ENCODE assay signal across 31 cellular contexts in genomic region chr4:83725076-83726074, GRCh38.
"Had no signal": no experiment of that assay in that cellular context is flagged by ENCODE, and none has a peak within 500 bp of the region (broad histone marks: within the 10 kb centered on the region; RNA-seq: fewer than 3 reads in every experiment).

No MANE protein-coding gene starts in this region.

- H3K27me3 ChIP-seq: Peyer's patch had no signal

- H3K36me3 ChIP-seq: Peyer's patch, WERI-Rb-1 had no signal

- DNase-seq: activated CD4-positive, alpha-beta memory T cell treated with anti-CD3 and anti-CD28 coated beads, Interleukin-2, amount 10 ng/mL, durations not matched to agents 7 days and 5 days; activated CD4-positive, alpha-beta T cell treated with anti-CD3 and anti-CD28 coated beads for 1 hour; activated CD4-positive, alpha-beta T cell treated with anti-CD3 and anti-CD28 coated beads for 48 hours; activated CD4-positive, CD25-positive, alpha-beta regulatory T cell; activated CD8-positive, alpha-beta memory T cell treated with anti-CD3 and anti-CD28 coated beads for 24 hours; activated CD8-positive, alpha-beta memory T cell treated with anti-CD3 and anti-CD28 coated beads, Interleukin-2, amount 10 ng/mL, durations not matched to agents 7 days and 5 days; activated CD8-positive, alpha-beta memory T cell treated with anti-CD3 and anti-CD28 coated beads, Interleukin-2, amount 50 U/mL, for 48 hours; activated effector memory CD4-positive, alpha-beta T cell treated with Interleukin-2 at 50 U/mL for 16 hours; activated naive CD4-positive, alpha-beta T cell treated with anti-CD3 and anti-CD28 coated beads, Interleukin-2, amount 10 ng/mL, durations not matched to agents 7 days and 5 days; activated naive CD8-positive, alpha-beta T cell treated with anti-CD3 and anti-CD28 coated beads, Interleukin-2, amount 50 U/mL, for 24 hours; activated T-cell treated with anti-CD3 and anti-CD28 coated beads, Interleukin-2, amount 50 U/mL, for 48 hours; anterior cingulate cortex; Karpas-422; NCI-H1048; NCI-H1105 treated with DMSO at 0.1 percent for 48 hours; NCI-H1436; NCI-H1930; NCI-H2081 treated with DMSO at 0.1 percent for 48 hours; NCI-H345; NCI-H524 treated with DMSO at 0.1 percent for 48 hours; PC-3; Peyer's patch; SIG-M5; SW 1271; T-helper 1 cell; T-helper 2 cell; T-helper 9 cell; WERI-Rb-1 had no signal

- ATAC-seq: activated CD8-positive, alpha-beta memory T cell treated with anti-CD3 and anti-CD28 coated beads, Interleukin-2, amount 10 ng/mL, durations not matched to agents 7 days and 5 days; activated naive CD8-positive, alpha-beta T cell treated with anti-CD3 and anti-CD28 coated beads, Interleukin-2, amount 50 U/mL, for 24 hours; PC-3; Right ventricle myocardium inferior had no signal

- H3K4me1 ChIP-seq: Peyer's patch had no signal

- H3K4me3 ChIP-seq: Peyer's patch had no signal

- H3K27ac ChIP-seq: Peyer's patch, RWPE1, WERI-Rb-1 had no signal

- H3K9me3 ChIP-seq: Peyer's patch had no signal

- FAIRE-seq: bronchial epithelial cell had no signal
